In the genomic region with DNA sequence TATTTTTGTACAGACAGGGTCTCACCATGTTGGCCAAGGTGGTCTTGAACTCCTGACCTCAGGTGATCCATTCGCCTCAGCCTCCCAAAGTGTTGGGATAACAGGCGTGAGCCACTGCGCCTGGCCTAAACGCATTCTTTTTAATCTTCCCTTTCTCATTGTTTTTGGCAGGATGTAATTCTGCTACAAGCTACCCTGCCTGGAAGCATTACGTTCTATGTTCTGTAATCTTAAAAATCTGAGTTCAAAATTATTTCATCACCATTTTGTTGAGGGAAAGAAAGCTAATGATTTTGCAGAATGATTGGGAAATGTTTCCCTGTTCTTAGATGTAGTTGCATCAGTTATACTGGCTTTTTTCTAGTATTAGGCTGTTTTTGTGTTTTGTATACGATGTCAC, we compare ENCODE assay signal across 23 cellular contexts.
DNase-seq lines count a peak whose midpoint lies in the region; ATAC-seq, FAIRE-seq and TF ChIP-seq lines count a peak whose summit lies in the region.
"Had no signal": no experiment of that assay in that cellular context is flagged by ENCODE, and none has a peak within 500 bp of the region (broad histone marks: within the 10 kb centered on the region; RNA-seq: fewer than 3 reads in every experiment).

No MANE protein-coding gene starts in this region.

- H3K27ac ChIP-seq in K562 (ENCODE audit: extremely low read depth, low read depth, low read length) (no peak overlapping the region), sigmoid colon (no peak overlapping the region)
- H3K27ac ChIP-seq: adrenal gland, RWPE1 had no signal

- H3K27me3 ChIP-seq in K562 (ENCODE audit: control insufficient read depth in 2 of 2, insufficient read depth in 2 of 2, low read length in 2 of 2) (no peaks in the 10 kb centered on the region), sigmoid colon (no peaks in the 10 kb centered on the region)
- H3K27me3 ChIP-seq: adrenal gland, spleen, stomach had no signal

- H3K4me2 ChIP-seq in K562 (ENCODE audit: insufficient read depth, low read length) = no peak overlapping the region
- H3K4me2 ChIP-seq: SK-N-SH had no signal

- no peaks in the 10 kb centered on the region for H3K9me3 ChIP-seq in K562 (replicated peaks; ENCODE audit: control insufficient read depth, insufficient read depth, low read depth, low read length)
- no peaks in the 10 kb centered on the region for H3K9me3 ChIP-seq in sigmoid colon
- H3K9me3 ChIP-seq: adrenal gland, Caco-2, SK-N-SH, spleen, stomach had no signal

- TF ChIP-seq CTCF in AG09309 (IDR thresholded peaks at IDR 0.05; ENCODE audit: control insufficient read depth, insufficient read depth, low read depth, low read length, missing control alignments) (no peak), AG10803 (conservative IDR thresholded peaks at IDR 0.05; ENCODE audit: low read length) (no peak), K562 (IDR thresholded peaks at IDR 0.05 in 2 of 3, conservative IDR thresholded peaks at IDR 0.05 in 1 of 3; ENCODE audit: insufficient read depth in 2 of 3, low read depth in 1 of 3, low read length in 3 of 3) (no peak), fibroblast of villous mesenchyme (IDR thresholded peaks at IDR 0.05; ENCODE audit: insufficient read depth, low read depth, low read length) (no peak), sigmoid colon (IDR thresholded peaks at IDR 0.05) (no peak)

- H3K36me3 ChIP-seq in K562 (ENCODE audit: control insufficient read depth, insufficient read depth, low read length) (peaks cover 97% of the 10 kb centered on the region), sigmoid colon (peaks cover 42 to 100% (median 65%) of the 10 kb centered on the region in 4 donors)

- no peak for TF ChIP-seq POLR2A in K562 (conservative IDR thresholded peaks at IDR 0.05)
- no peak for TF ChIP-seq POLR2A in sigmoid colon (IDR thresholded peaks at IDR 0.05)

- POLR2A ChIA-PET in K562 (lab: Yijun Ruan, JAX) = interaction anchor here (0.9 to 2.3 kb wide), 3 partner anchors 11 to 1103 kb away, joined by 3 to 9 read pairs (median 3); no protein-coding TSS in a partner anchor

- no peak overlapping the region for H3K4me3 ChIP-seq in AG09309 (ENCODE audit: control insufficient read depth, low read depth, low read length)
- no peak overlapping the region for H3K4me3 ChIP-seq in AG10803 (ENCODE audit: low read length)
- H3K4me3 ChIP-seq in K562 = no peak overlapping the region
- no peak overlapping the region for H3K4me3 ChIP-seq in fibroblast of villous mesenchyme (ENCODE audit: low read depth, low read length)
- H3K4me3 ChIP-seq in sigmoid colon = no peak overlapping the region
- H3K4me3 ChIP-seq: adrenal gland, lung, spleen, stomach had no signal

- in situ Hi-C loops in K562 (cut with MboI) = no loop called here

- H3K79me2 ChIP-seq in K562 (ENCODE audit: control insufficient read depth, insufficient read depth, low read length) = no peaks in the 10 kb centered on the region; the same call in 2 of the 3 replicates

- TF ChIP-seq EP300 in K562 (IDR thresholded peaks at IDR 0.05; ENCODE audit: low read length) (no peak), sigmoid colon (IDR thresholded peaks at IDR 0.05) (no peak)

- no peak overlapping the region for H3K9ac ChIP-seq in K562 (ENCODE audit: insufficient read depth in 1 of 2, low read depth in 2 of 2, low read length in 2 of 2)
- H3K9ac ChIP-seq: SK-N-SH had no signal

- FAIRE-seq in K562 (lab: Jason Lieb, UNC) = no peak
- FAIRE-seq: bronchial epithelial cell had no signal

- no TSS peak for BruUV-seq in K562 (replicated peaks; lab: Mats Ljungman, UMichigan)

- no peak for ATAC-seq in K562
- ATAC-seq in GM21786 (IDR thresholded peaks at IDR 0.05; ENCODE audit: unreplicated experiment) = no peak
- no peak for ATAC-seq in GM21390 (IDR thresholded peaks at IDR 0.05; ENCODE audit: unreplicated experiment)

- CTCF ChIA-PET in K562 (lab: Yijun Ruan, JAX; ENCODE audit: low intra/inter-chr PET ratio) = no interaction called here

- DNase-seq in AG09309 (ENCODE audit: low read depth) = peak; percentile 29
- DNase-seq in AG10803 (ENCODE audit: low read depth) = peak; percentile 72
- no peak for DNase-seq in K562 (ENCODE audit: extremely low read depth in 1 of 4, low spot score in 3 of 4)
- DNase-seq in fibroblast of villous mesenchyme (ENCODE audit: low read depth) = peak; percentile 52
- no peak for DNase-seq in sigmoid colon
- no peak for DNase-seq in H4 (ENCODE audit: low spot score)
- DNase-seq: activated B cell treated with CpG ODN at 0.5 μM for 24 hours; adrenal gland; Caco-2; dermis blood vessel endothelial cell; DND-41; MV-4-11; NCI-H1694 treated with DMSO at 0.1 percent for 48 hours; SK-N-SH; spleen; stimulated activated CD4-positive, alpha-beta T cell treated with anti-CD3 and anti-CD28 coated beads, Interleukin-4, amount 100 ng/mL, for 24 hours; stomach; T-helper 9 cell had no signal

- no peak overlapping the region for H2AFZ ChIP-seq in K562 (ENCODE audit: low read depth, low read length)

- no peaks in the 10 kb centered on the region; the same call in none of the 2 replicates for H4K20me1 ChIP-seq in K562 (replicated peaks; ENCODE audit: control insufficient read depth, insufficient read depth, low read length)

- no peaks in the 10 kb centered on the region for H3K9me1 ChIP-seq in K562 (ENCODE audit: control insufficient read depth, insufficient read depth, low read length)

- intact Hi-C loops in K562 (cut with micrococcal nuclease) = no loop called here
- intact Hi-C loops in sigmoid colon (cut with DNase I) = no loop called here

- 94% methylated on average over 5 of the region's 6 CpGs for WGBS in K562 (ENCODE audit: insufficient coverage, low coverage, missing lambda C conversion rate)
- WGBS in sigmoid colon, 2 donors = 94 to 95% methylated on average over 6 of the region's 6 CpGs

- no peak for TF ChIP-seq RAD21 in K562 (CRISPR knock-in tag; conservative IDR thresholded peaks at IDR 0.05 in 1 of 2, IDR thresholded peaks at IDR 0.05 in 1 of 2)

- H3K4me1 ChIP-seq in K562 (replicated peaks in 1 of 2; ENCODE audit: control insufficient read depth in 2 of 2, insufficient read depth in 2 of 2, low read length in 2 of 2) (no peaks in the 10 kb centered on the region), sigmoid colon (peaks cover 0 to 5% (median 0%) of the 10 kb centered on the region in 4 donors)
- H3K4me1 ChIP-seq: Caco-2 had no signal

TF ChIP-seq in K562, 482 proteins besides CTCF, POLR2A, EP300 and RAD21:
- no peak for TF ChIP-seq EGR1 (conservative IDR thresholded peaks at IDR 0.05)
- TF ChIP-seq U2AF2 (optimal IDR thresholded peaks at IDR 0.05; ENCODE audit: low read depth, low read length) = no peak
- TF ChIP-seq, protein P1, sequence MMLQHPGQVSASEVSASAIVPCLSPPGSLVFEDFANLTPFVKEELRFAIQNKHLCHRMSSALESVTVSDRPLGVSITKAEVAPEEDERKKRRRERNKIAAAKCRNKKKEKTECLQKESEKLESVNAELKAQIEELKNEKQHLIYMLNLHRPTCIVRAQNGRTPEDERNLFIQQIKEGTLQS (IDR thresholded peaks at IDR 0.05) = peak; percentile 35; the same call in 1 of the 2 replicates
- TF ChIP-seq, protein P1 (CRISPR knock-in tag; conservative IDR thresholded peaks at IDR 0.05) = no peak
- no peak for TF ChIP-seq PHB2 (IDR thresholded peaks at IDR 0.05; ENCODE audit: low read depth)
- no peak for TF ChIP-seq ZKSCAN3 (CRISPR knock-in tag; IDR thresholded peaks at IDR 0.05)
- TF ChIP-seq TCF7 (IDR thresholded peaks at IDR 0.05; ENCODE audit: borderline replicate concordance) = no peak
- no peak for TF ChIP-seq CEBPG (CRISPR knock-in tag; IDR thresholded peaks at IDR 0.05)
- TF ChIP-seq CEBPG (tag; conservative IDR thresholded peaks at IDR 0.05 in 1 of 2, IDR thresholded peaks at IDR 0.05 in 1 of 2) = peak; percentile 14 to 61; a peak in 2 of 4 replicates
- 0 out of 2 replicates have a peak, but pooled peaks have one; percentile 26 for TF ChIP-seq CEBPB (tag; IDR thresholded peaks at IDR 0.05)
- TF ChIP-seq, protein P2, sequence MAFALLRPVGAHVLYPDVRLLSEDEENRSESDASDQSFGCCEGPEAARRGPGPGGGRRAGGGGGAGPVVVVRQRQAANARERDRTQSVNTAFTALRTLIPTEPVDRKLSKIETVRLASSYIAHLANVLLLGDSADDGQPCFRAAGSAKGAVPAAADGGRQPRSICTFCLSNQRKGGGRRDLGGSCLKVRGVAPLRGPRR (CRISPR knock-in tag; IDR thresholded peaks at IDR 0.05) = no peak
- TF ChIP-seq, protein P3, sequence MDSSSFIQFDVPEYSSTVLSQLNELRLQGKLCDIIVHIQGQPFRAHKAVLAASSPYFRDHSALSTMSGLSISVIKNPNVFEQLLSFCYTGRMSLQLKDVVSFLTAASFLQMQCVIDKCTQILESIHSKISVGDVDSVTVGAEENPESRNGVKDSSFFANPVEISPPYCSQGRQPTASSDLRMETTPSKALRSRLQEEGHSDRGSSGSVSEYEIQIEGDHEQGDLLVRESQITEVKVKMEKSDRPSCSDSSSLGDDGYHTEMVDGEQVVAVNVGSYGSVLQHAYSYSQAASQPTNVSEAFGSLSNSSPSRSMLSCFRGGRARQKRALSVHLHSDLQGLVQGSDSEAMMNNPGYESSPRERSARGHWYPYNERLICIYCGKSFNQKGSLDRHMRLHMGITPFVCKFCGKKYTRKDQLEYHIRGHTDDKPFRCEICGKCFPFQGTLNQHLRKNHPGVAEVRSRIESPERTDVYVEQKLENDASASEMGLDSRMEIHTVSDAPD (CRISPR knock-in tag; IDR thresholded peaks at IDR 0.05) = no peak
- TF ChIP-seq PML (IDR thresholded peaks at IDR 0.05; ENCODE audit: low read length) = no peak

Comparison
In these comparisons a context has a peak if more than half of its experiments do, and no peak if none do; other contexts are left out.
1. DNase-seq: peak in AG09309 (single experiment), AG10803 (single experiment) and fibroblast of villous mesenchyme (single experiment); none in K562 (0 of 4), sigmoid colon (single experiment) and H4 (single experiment).